Comparison of ENCODE assay signal across 8 cellular contexts in the genomic region with DNA sequence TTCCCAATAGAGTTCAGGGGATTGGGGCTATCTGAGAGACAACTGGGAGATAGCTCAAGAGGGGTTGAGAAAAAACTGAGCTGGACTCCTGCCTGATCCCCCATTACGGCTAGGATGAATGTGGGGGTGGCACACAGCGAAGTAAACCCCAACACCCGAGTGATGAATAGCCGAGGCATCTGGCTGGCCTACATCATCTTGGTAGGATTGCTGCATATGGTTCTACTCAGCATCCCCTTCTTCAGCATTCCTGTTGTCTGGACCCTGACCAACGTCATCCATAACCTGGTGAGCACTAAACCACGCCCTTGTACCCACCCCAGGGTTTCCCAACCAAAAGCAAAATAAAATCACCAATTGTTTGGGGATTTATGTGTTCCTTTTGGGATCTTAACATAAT. TPM values are rescaled to one million over a fixed set of nuclear protein-coding genes. Genes with fewer than 3 reads are reported as not detected.
DNase-seq lines count a peak whose midpoint lies in the region; ATAC-seq and TF ChIP-seq lines count a peak whose summit lies in the region.

No MANE protein-coding gene starts in this region.

- CTCF ChIA-PET in activated CD8-positive, alpha-beta T cell treated with anti-CD3 and anti-CD28 coated beads, Interleukin-2, amount 10 ng/mL, durations not matched to agents 7 days and 5 days (lab: Charles Lee), result interaction anchor here (0.8 to 4.4 kb wide), 13 partner anchors 11 to 222 kb away, joined by 3 to 56 read pairs (median 9); a partner anchor contains a TSS
- CTCF ChIA-PET in activated CD8-positive, alpha-beta T cell treated with anti-CD3 and anti-CD28 coated beads for 36 hours (lab: Charles Lee), result interaction anchor here (1.7 to 4.7 kb wide), 9 partner anchors 12 to 177 kb away, joined by 4 to 34 read pairs (median 9); a partner anchor contains a TSS

- peaks cover 15% of the 10 kb centered on the region for H3K4me1 ChIP-seq in SJSA1 (replicated peaks)
- peaks cover 0 to 41% (median 22%) of the 10 kb centered on the region in 3 donors for H3K4me1 ChIP-seq in gastroesophageal sphincter
- peaks cover 39% of the 10 kb centered on the region for H3K4me1 ChIP-seq in suprapubic skin
- H3K4me1 ChIP-seq in testis, result peaks cover 21% of the 10 kb centered on the region

- H3K27ac Mint-ChIP-seq in activated CD8-positive, alpha-beta T cell treated with anti-CD3 and anti-CD28 coated beads, Interleukin-2, amount 10 ng/mL, durations not matched to agents 7 days and 5 days, result peak overlapping the region; percentile 36
- H3K27ac Mint-ChIP-seq in activated CD8-positive, alpha-beta T cell treated with anti-CD3 and anti-CD28 coated beads for 36 hours, result no peak overlapping the region

- H3K9me3 Mint-ChIP-seq in activated CD8-positive, alpha-beta T cell treated with anti-CD3 and anti-CD28 coated beads, Interleukin-2, amount 10 ng/mL, durations not matched to agents 7 days and 5 days (ENCODE audit: insufficient read depth), result no peaks in the 10 kb centered on the region
- H3K9me3 Mint-ChIP-seq in activated CD8-positive, alpha-beta T cell treated with anti-CD3 and anti-CD28 coated beads for 36 hours, result no peaks in the 10 kb centered on the region

- H3K27me3 Mint-ChIP-seq in activated CD8-positive, alpha-beta T cell treated with anti-CD3 and anti-CD28 coated beads, Interleukin-2, amount 10 ng/mL, durations not matched to agents 7 days and 5 days (ENCODE audit: low read depth), result no peaks in the 10 kb centered on the region
- H3K27me3 Mint-ChIP-seq in activated CD8-positive, alpha-beta T cell treated with anti-CD3 and anti-CD28 coated beads for 36 hours, result no peaks in the 10 kb centered on the region

- no peak for TF ChIP-seq CTCF in activated CD8-positive, alpha-beta T cell treated with anti-CD3 and anti-CD28 coated beads for 36 hours (IDR thresholded peaks at IDR 0.05)
- TF ChIP-seq CTCF in gastroesophageal sphincter (IDR thresholded peaks at IDR 0.05), result no peak
- TF ChIP-seq CTCF in suprapubic skin (IDR thresholded peaks at IDR 0.05), result no peak
- TF ChIP-seq CTCF in testis (IDR thresholded peaks at IDR 0.05), result no peak

- peaks cover 45% of the 10 kb centered on the region for H3K4me1 Mint-ChIP-seq in activated CD8-positive, alpha-beta T cell treated with anti-CD3 and anti-CD28 coated beads, Interleukin-2, amount 10 ng/mL, durations not matched to agents 7 days and 5 days (ENCODE audit: low read depth)
- peaks cover 35% of the 10 kb centered on the region for H3K4me1 Mint-ChIP-seq in activated CD8-positive, alpha-beta T cell treated with anti-CD3 and anti-CD28 coated beads for 36 hours (ENCODE audit: low read depth)

- TF ChIP-seq POLR2A in gastroesophageal sphincter (IDR thresholded peaks at IDR 0.05) (no peak), suprapubic skin (IDR thresholded peaks at IDR 0.05) (no peak), testis (IDR thresholded peaks at IDR 0.05) (no peak)

- H3K27me3 ChIP-seq in SJSA1 (replicated peaks) (no peaks in the 10 kb centered on the region), gastroesophageal sphincter (no peaks in the 10 kb centered on the region), suprapubic skin (no peaks in the 10 kb centered on the region), testis (no peaks in the 10 kb centered on the region)

- WGBS in gastroesophageal sphincter (ENCODE audit: low coverage in 1 of 2), 2 donors, result 53 to 82% methylated on average over 2 to 6 of the region's 6 CpGs
- WGBS in suprapubic skin, result 69% methylated on average over 6 of the region's 6 CpGs
- 58 to 60% methylated on average over 6 of the region's 6 CpGs for WGBS in testis, 2 donors

- H3K4me3 ChIP-seq in SJSA1, result peak overlapping the region; percentile 59
- no peak overlapping the region for H3K4me3 ChIP-seq in gastroesophageal sphincter
- H3K4me3 ChIP-seq in suprapubic skin, result peak overlapping the region; percentile 81
- no peak overlapping the region for H3K4me3 ChIP-seq in testis

- in situ Hi-C loops in KBM-7 (cut with MboI; ENCODE audit: low pct_unique_long_range_greater_than_20kb, low sequenced_read_pairs), result no loop called here

- no peak overlapping the region for H3K4me3 Mint-ChIP-seq in activated CD8-positive, alpha-beta T cell treated with anti-CD3 and anti-CD28 coated beads, Interleukin-2, amount 10 ng/mL, durations not matched to agents 7 days and 5 days
- H3K4me3 Mint-ChIP-seq in activated CD8-positive, alpha-beta T cell treated with anti-CD3 and anti-CD28 coated beads for 36 hours, result no peak overlapping the region

- TF ChIP-seq EP300 in gastroesophageal sphincter (IDR thresholded peaks at IDR 0.05) (no peak), suprapubic skin (IDR thresholded peaks at IDR 0.05) (no peak)

- DNase-seq in activated CD8-positive, alpha-beta T cell treated with anti-CD3 and anti-CD28 coated beads, Interleukin-2, amount 10 ng/mL, durations not matched to agents 7 days and 5 days, result no peak
- DNase-seq in activated CD8-positive, alpha-beta T cell treated with anti-CD3 and anti-CD28 coated beads for 36 hours, result no peak
- no peak for DNase-seq in SJSA1 (ENCODE audit: low read depth in 1 of 2, low spot score in 2 of 2)
- peak in 1 of 2 donors; percentile 44 for DNase-seq in suprapubic skin (ENCODE audit: low spot score in 2 of 2)
- DNase-seq in testis, result no peak
- no peak for DNase-seq in cortex of kidney (lab: John Stamatoyannopoulos, UW)
- no peak for DNase-seq in KBM-7

- H3K27ac ChIP-seq in SJSA1 (no peak overlapping the region), gastroesophageal sphincter (peak overlapping the region in 3 of 4 donors; percentile 88 to 93 (median 90)), suprapubic skin (no peak overlapping the region), testis (no peak overlapping the region)

- H3K36me3 ChIP-seq in SJSA1 (peaks cover 80% of the 10 kb centered on the region), gastroesophageal sphincter (peaks cover 0 to 62% of the 10 kb centered on the region in 2 donors), suprapubic skin (peaks cover 45% of the 10 kb centered on the region), testis (ENCODE audit: low read depth, missing control alignments) (no peaks in the 10 kb centered on the region)

- POLR2A ChIA-PET in activated CD8-positive, alpha-beta T cell treated with anti-CD3 and anti-CD28 coated beads, Interleukin-2, amount 10 ng/mL, durations not matched to agents 7 days and 5 days (lab: Charles Lee), result interaction anchor here (0.9 to 4.1 kb wide), 8 partner anchors 11 to 222 kb away, joined by 3 to 62 read pairs (median 10); a partner anchor contains a TSS
- POLR2A ChIA-PET in activated CD8-positive, alpha-beta T cell treated with anti-CD3 and anti-CD28 coated beads for 36 hours (lab: Charles Lee), result interaction anchor here (1.0 to 6.0 kb wide), 3 partner anchors 10 to 115 kb away, joined by 4 to 60 read pairs (median 17); a partner anchor contains a TSS

- intact Hi-C loops in activated CD8-positive, alpha-beta T cell treated with anti-CD3 and anti-CD28 coated beads for 36 hours (cut with micrococcal nuclease), result loop anchor here (5.0 kb wide), 1 partner anchor 82 kb away; no protein-coding TSS in a partner anchor
- intact Hi-C loops in testis (cut with DNase I; ENCODE audit: low total_unique reads), result no loop called here

- ATAC-seq in activated CD8-positive, alpha-beta T cell treated with anti-CD3 and anti-CD28 coated beads, Interleukin-2, amount 10 ng/mL, durations not matched to agents 7 days and 5 days, result no peak
- no peak for ATAC-seq in activated CD8-positive, alpha-beta T cell treated with anti-CD3 and anti-CD28 coated beads for 36 hours
- no peak for ATAC-seq in gastroesophageal sphincter

- H3K36me3 Mint-ChIP-seq in activated CD8-positive, alpha-beta T cell treated with anti-CD3 and anti-CD28 coated beads, Interleukin-2, amount 10 ng/mL, durations not matched to agents 7 days and 5 days (ENCODE audit: low read depth), result peaks cover 59% of the 10 kb centered on the region
- H3K36me3 Mint-ChIP-seq in activated CD8-positive, alpha-beta T cell treated with anti-CD3 and anti-CD28 coated beads for 36 hours (ENCODE audit: low read depth), result peaks cover 30% of the 10 kb centered on the region

- H3K9me3 ChIP-seq in SJSA1 (replicated peaks), result no peaks in the 10 kb centered on the region
- no peaks in the 10 kb centered on the region for H3K9me3 ChIP-seq in gastroesophageal sphincter
- no peaks in the 10 kb centered on the region for H3K9me3 ChIP-seq in suprapubic skin
- H3K9me3 ChIP-seq in testis, result no peaks in the 10 kb centered on the region

RNA-seq across cellular contexts. Expression of a gene that starts 1.0 kb away (rescaled TPM):
- total RNA-seq in activated CD8-positive, alpha-beta T cell treated with anti-CD3 and anti-CD28 coated beads, Interleukin-2, amount 10 ng/mL, durations not matched to agents 7 days and 5 days, result 10 to 100 TPM; 55.2 to 57.9 TPM
- 10 to 100 TPM; 24.2 to 27.0 TPM for total RNA-seq in activated CD8-positive, alpha-beta T cell treated with anti-CD3 and anti-CD28 coated beads for 36 hours
- total RNA-seq in SJSA1 (2014; rRNA removed; shearing (Covaris generic)), result 15.4 and 15.7 TPM in 2 replicates
- total RNA-seq in gastroesophageal sphincter (10 to 100 TPM in 3 of 4 donors, 1 to 10 TPM in 1; 9.2 to 13.1 (median 11.9) TPM), suprapubic skin (10 to 100 TPM in 3 of 4 donors, 1 to 10 TPM in 1; 8.6 to 22.8 (median 18.2) TPM), testis (10 to 100 TPM; 16.2 to 18.6 TPM)
- polyA plus RNA-seq in testis (ENCODE audit: insufficient read depth, low read depth, low replicate concordance), result 82.4 TPM

RNA-seq across cellular contexts. Expression of a gene that starts 1.4 kb away (rescaled TPM):
- total RNA-seq in activated CD8-positive, alpha-beta T cell treated with anti-CD3 and anti-CD28 coated beads, Interleukin-2, amount 10 ng/mL, durations not matched to agents 7 days and 5 days, result 10 to 100 TPM; 91.1 to 94.8 TPM
- 10 to 100 TPM; 93.9 to 94.0 TPM for total RNA-seq in activated CD8-positive, alpha-beta T cell treated with anti-CD3 and anti-CD28 coated beads for 36 hours
- total RNA-seq in SJSA1 (2014; rRNA removed; shearing (Covaris generic)), result 124 and 208 TPM in 2 replicates
- total RNA-seq in gastroesophageal sphincter, result 10 to 100 TPM; 50.3 to 90.5 (median 63.3) TPM
- 10 to 100 TPM; 32.0 to 45.8 (median 40.1) TPM for total RNA-seq in suprapubic skin
- 10 to 100 TPM; 88.3 to 96.3 TPM for total RNA-seq in testis
- 99.2 TPM for polyA plus RNA-seq in testis (ENCODE audit: insufficient read depth, low read depth, low replicate concordance)

RNA-seq across cellular contexts. Expression of a gene that starts 10.5 kb away (rescaled TPM):
- 10 to 100 TPM; 31.1 to 34.9 TPM for total RNA-seq in activated CD8-positive, alpha-beta T cell treated with anti-CD3 and anti-CD28 coated beads, Interleukin-2, amount 10 ng/mL, durations not matched to agents 7 days and 5 days
- 10 to 100 TPM; 23.1 to 23.7 TPM for total RNA-seq in activated CD8-positive, alpha-beta T cell treated with anti-CD3 and anti-CD28 coated beads for 36 hours
- total RNA-seq in SJSA1 (2014; rRNA removed; shearing (Covaris generic)), result 41.6 and 58.1 TPM in 2 replicates
- total RNA-seq in gastroesophageal sphincter (10 to 100 TPM; 16.8 to 38.8 (median 29.0) TPM), suprapubic skin (10 to 100 TPM; 29.8 to 38.2 (median 36.2) TPM), testis (10 to 100 TPM; 74.6 to 75.4 TPM)
- 67.6 TPM for polyA plus RNA-seq in testis (ENCODE audit: insufficient read depth, low read depth, low replicate concordance)

RNA-seq across cellular contexts. Expression of a gene that starts 23.9 kb away (rescaled TPM):
- total RNA-seq in activated CD8-positive, alpha-beta T cell treated with anti-CD3 and anti-CD28 coated beads, Interleukin-2, amount 10 ng/mL, durations not matched to agents 7 days and 5 days, result not detected
- total RNA-seq in activated CD8-positive, alpha-beta T cell treated with anti-CD3 and anti-CD28 coated beads for 36 hours, result not detected
- 9.8 and 14.5 TPM in 2 replicates for total RNA-seq in SJSA1 (2014; rRNA removed; shearing (Covaris generic))
- total RNA-seq in gastroesophageal sphincter (10 to 100 TPM in 1 of 4 donors, 1 to 10 TPM in 3; 1.4 to 29.5 (median 7.2) TPM), suprapubic skin (10 to 100 TPM in 1 of 4 donors, 1 to 10 TPM in 3; 4.2 to 10.5 (median 5.5) TPM), testis (1 to 10 TPM; 1.3 TPM)
- polyA plus RNA-seq in testis (ENCODE audit: insufficient read depth, low read depth, low replicate concordance), result 6.5 TPM

Comparison
In these comparisons a context has a peak if more than half of its experiments do, and no peak if none do; other contexts are left out.
1. H3K27ac ChIP-seq: peak in gastroesophageal sphincter (3 of 4); none in SJSA1 (single experiment), suprapubic skin (single experiment) and testis (0 of 2).
2. H3K4me3 ChIP-seq: peak in SJSA1 (single experiment) and suprapubic skin (single experiment); none in gastroesophageal sphincter (0 of 2) and testis (0 of 2).